Comparison of ENCODE assay signal across 12 cellular contexts in genomic region chr1:22453181-22453580, GRCh38. TPM values are rescaled to one million over a fixed set of nuclear protein-coding genes. Genes with fewer than 3 reads are reported as not detected.
DNase-seq lines count a peak whose midpoint lies in the region; ATAC-seq and TF ChIP-seq lines count a peak whose summit lies in the region.
"Had no signal": no experiment of that assay in that cellular context is flagged by ENCODE, and none has a peak within 500 bp of the region (broad histone marks: within the 10 kb centered on the region; RNA-seq: fewer than 3 reads in every experiment).

No MANE protein-coding gene starts in this region.

- no peak for ATAC-seq in natural killer cell
- no peak for ATAC-seq in HG02610 (IDR thresholded peaks at IDR 0.05; ENCODE audit: unreplicated experiment)
- no peak for ATAC-seq in GM19351 (IDR thresholded peaks at IDR 0.05; ENCODE audit: unreplicated experiment)
- ATAC-seq in HG02759 (IDR thresholded peaks at IDR 0.05; ENCODE audit: unreplicated experiment): no peak

- POLR2A ChIA-PET in CD4-positive, alpha-beta memory T cell (lab: Charles Lee; ENCODE audit: partially characterized antibody): interaction anchor here (0.7 to 1.6 kb wide), 2 partner anchors 352 to 434 kb away, joined by 3 read pairs; no protein-coding TSS in a partner anchor

- no peak for DNase-seq in CD4-positive, alpha-beta memory T cell
- no peak for DNase-seq in MG63
- no peak for DNase-seq in colonic mucosa
- DNase-seq in natural killer cell: no peak
- no peak for DNase-seq in kidney tubule cell (ENCODE audit: low spot score)
- DNase-seq: effector CD4-positive, alpha-beta T cell; NCI-H226; stimulated activated CD8-positive, alpha-beta memory T cell treated with anti-CD3 and anti-CD28 coated beads, Interleukin-4, amount 100 ng/mL, for 48 hours had no signal

- H3K4me1 ChIP-seq in CD4-positive, alpha-beta memory T cell (ENCODE audit: insufficient read depth, low read length): peaks cover 19% of the 10 kb centered on the region
- peaks cover 7% of the 10 kb centered on the region for H3K4me1 ChIP-seq in colonic mucosa

- H3K27ac ChIP-seq in CD4-positive, alpha-beta memory T cell (ENCODE audit: low read depth, low read length): no peak overlapping the region
- no peak overlapping the region for H3K27ac ChIP-seq in colonic mucosa

- H3K27me3 Mint-ChIP-seq in CD4-positive, alpha-beta memory T cell: no peaks in the 10 kb centered on the region
- H3K27me3 Mint-ChIP-seq in natural killer cell (ENCODE audit: low read depth in 2 of 2): no peaks in the 10 kb centered on the region

- H3K4me3 ChIP-seq in CD4-positive, alpha-beta memory T cell (ENCODE audit: low read length in 2 of 2): no peak overlapping the region
- H3K4me3 ChIP-seq in MG63 (peak overlapping the region; percentile 93; the same call in 1 of the 2 replicates), colonic mucosa (peak overlapping the region; percentile 86)

- no peaks in the 10 kb centered on the region for H3K36me3 ChIP-seq in CD4-positive, alpha-beta memory T cell (ENCODE audit: insufficient read depth, low read length)
- H3K36me3 ChIP-seq in MG63: no peaks in the 10 kb centered on the region; the same call in 1 of the 2 replicates
- H3K36me3 ChIP-seq in colonic mucosa: no peaks in the 10 kb centered on the region
- H3K36me3 ChIP-seq: neutrophil had no signal

- peaks cover 31 to 47% (median 41%) of the 10 kb centered on the region in 4 donors for H3K4me1 Mint-ChIP-seq in CD4-positive, alpha-beta memory T cell
- peaks cover 25 to 40% of the 10 kb centered on the region in 2 donors for H3K4me1 Mint-ChIP-seq in natural killer cell

- H3K4me3 Mint-ChIP-seq in CD4-positive, alpha-beta memory T cell: peak overlapping the region; percentile 85 to 97 (median 94)
- H3K4me3 Mint-ChIP-seq in natural killer cell: peak overlapping the region; percentile 98

- no peak overlapping the region for H3K9ac ChIP-seq in colonic mucosa (ENCODE audit: low read depth in 2 of 2, low read length in 2 of 2)

- CTCF ChIA-PET in CD4-positive, alpha-beta memory T cell (lab: Charles Lee; ENCODE audit: partially characterized antibody): interaction anchor here (0.9 to 1.3 kb wide), 2 partner anchors 8 to 22 kb away, joined by 3 read pairs; no protein-coding TSS in a partner anchor

- no peaks in the 10 kb centered on the region for H3K9me3 ChIP-seq in CD4-positive, alpha-beta memory T cell (ENCODE audit: control insufficient read depth in 1 of 2, low read length in 2 of 2)
- no peaks in the 10 kb centered on the region for H3K9me3 ChIP-seq in MG63
- H3K9me3 ChIP-seq in colonic mucosa: no peaks in the 10 kb centered on the region
- H3K9me3 ChIP-seq: neutrophil had no signal

- H3K36me3 Mint-ChIP-seq in CD4-positive, alpha-beta memory T cell: peaks cover under 1 to 1% of the 10 kb centered on the region in 2 donors
- no peaks in the 10 kb centered on the region for H3K36me3 Mint-ChIP-seq in natural killer cell

- H3K9me3 Mint-ChIP-seq in CD4-positive, alpha-beta memory T cell: no peaks in the 10 kb centered on the region
- no peaks in the 10 kb centered on the region for H3K9me3 Mint-ChIP-seq in natural killer cell

- peak overlapping the region; percentile 63 to 98 (median 97) for H3K27ac Mint-ChIP-seq in CD4-positive, alpha-beta memory T cell
- H3K27ac Mint-ChIP-seq in natural killer cell: peak overlapping the region; percentile 97 to 98

- intact Hi-C loops in CD4-positive, alpha-beta memory T cell (cut with micrococcal nuclease): no loop called here
- intact Hi-C loops in colonic mucosa (cut with DNase I) (no loop called here), natural killer cell (cut with micrococcal nuclease) (loop anchor here (5.0 kb wide), 1 partner anchor 671 kb away; the partner anchor contains the start of gene USP48)

- no peaks in the 10 kb centered on the region for H3K27me3 ChIP-seq in CD4-positive, alpha-beta memory T cell (ENCODE audit: insufficient read depth, low read length)
- H3K27me3 ChIP-seq in MG63 (no peaks in the 10 kb centered on the region), colonic mucosa (no peaks in the 10 kb centered on the region)
- H3K27me3 ChIP-seq: neutrophil had no signal

- TF ChIP-seq CTCF in colonic mucosa (IDR thresholded peaks at IDR 0.05) (no peak), natural killer cell (IDR thresholded peaks at IDR 0.05) (no peak)

RNA-seq across cellular contexts. Expression of gene ZBTB40, which starts 1.5 kb away (rescaled TPM):
- 10 to 100 TPM; 46.3 to 50.6 TPM for total RNA-seq in CD4-positive, alpha-beta memory T cell
- polyA plus RNA-seq in CD4-positive, alpha-beta memory T cell: 1 to 10 TPM in 1 of 2 donors, under 1 TPM in 1; 0.81 to 6.7 TPM
- total RNA-seq in MG63 (2014; rRNA removed; shearing (Covaris generic); ENCODE audit: low replicate concordance): 10.0 and 11.2 TPM in 2 replicates
- total RNA-seq in colonic mucosa (10 to 100 TPM; 11.2 to 16.2 TPM), natural killer cell (10 to 100 TPM; 32.9 to 37.6 (median 36.7) TPM)

Comparison
In these comparisons a context has a peak if more than half of its experiments do, and no peak if none do; other contexts are left out.
1. H3K4me3 ChIP-seq: peak in MG63 (single experiment) and colonic mucosa (single experiment); none in CD4-positive, alpha-beta memory T cell (0 of 2).